ENCODE assay signal across 16 cellular contexts in the genomic region with DNA sequence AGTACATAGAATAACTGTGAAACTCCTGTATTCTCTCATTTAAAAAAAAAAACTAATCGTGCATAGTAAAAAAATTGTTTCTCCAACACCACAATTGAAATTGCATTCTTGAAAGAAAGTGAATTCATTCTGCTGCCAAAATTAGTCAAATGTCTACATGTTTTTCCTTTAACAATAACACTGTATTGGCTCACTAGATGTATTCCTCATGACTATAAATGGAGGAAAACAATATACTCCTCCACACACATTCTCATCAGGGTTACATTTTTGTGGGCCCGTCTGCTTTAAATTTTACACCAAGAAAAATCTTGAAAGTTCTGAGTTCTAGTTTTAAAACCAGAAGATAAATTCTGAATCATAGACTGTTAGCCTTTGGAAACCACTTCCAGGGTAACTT.
DNase-seq lines count a peak whose midpoint lies in the region; ATAC-seq and TF ChIP-seq lines count a peak whose summit lies in the region.
"Had no signal": no experiment of that assay in that cellular context is flagged by ENCODE, and none has a peak within 500 bp of the region (broad histone marks: within the 10 kb centered on the region; RNA-seq: fewer than 3 reads in every experiment).

No MANE protein-coding gene starts in this region.

- H3K4ac ChIP-seq in H9 (ENCODE audit: low read depth, low read length), result no peak overlapping the region

- WGBS in GM23248 (ENCODE audit: low coverage in 1 of 2, low lambda C conversion rate in 2 of 2, missing lambda C conversion rate in 2 of 2), 2 experiments, result 71 to 75% methylated on average over 2 of the region's 2 CpGs
- no CpG with 5 or more reads among the region's 2 CpGs for WGBS in H9 (ENCODE audit: extremely low coverage, insufficient read length, low lambda C conversion rate)

- H3K36me3 Mint-ChIP-seq in H9 (ENCODE audit: insufficient read depth in 1 of 3, low read depth in 3 of 3) (no peaks in the 10 kb centered on the region), WTC11 (no peaks in the 10 kb centered on the region)

- POLR2A ChIA-PET in WTC11 (lab: Charles Lee), result no interaction called here

- H3F3A ChIP-seq in GM23248 (ENCODE audit: insufficient read depth), result no peaks in the 10 kb centered on the region

- H3K4me3 ChIP-seq in GM23248 (no peak overlapping the region), cardiac fibroblast (replicated peaks in 1 of 2; ENCODE audit: low read depth in 2 of 2, low read length in 2 of 2) (no peak overlapping the region), fibroblast of pulmonary artery (replicated peaks; ENCODE audit: low read depth, low read length) (no peak overlapping the region), WERI-Rb-1 (ENCODE audit: low read depth, low read length) (no peak overlapping the region)
- H3K4me3 ChIP-seq: GM23338, HAP-1 had no signal

- CTCF ChIA-PET in WTC11 (lab: Charles Lee), result no interaction called here

- H3K9ac ChIP-seq in GM23248 (no peak overlapping the region), H9 (ENCODE audit: extremely low read depth, insufficient read length, low read length) (no peak overlapping the region)

- H3K27me3 Mint-ChIP-seq in H9 (ENCODE audit: low read depth) (peaks cover 22% of the 10 kb centered on the region), WTC11 (ENCODE audit: low read depth) (peaks cover 36% of the 10 kb centered on the region)
- H3K27me3 Mint-ChIP-seq: CD4-positive, alpha-beta memory T cell had no signal

- H4K8ac ChIP-seq in H9 (replicated peaks; ENCODE audit: insufficient read length, low read depth, low read length), result no peak overlapping the region

- H2AK5ac ChIP-seq in H9 (ENCODE audit: insufficient read length, low read length), result no peak overlapping the region

- H2BK120ac ChIP-seq in H9 (ENCODE audit: low read depth, low read length, poor library complexity, severe bottlenecking), result no peak overlapping the region

- H3K27ac ChIP-seq in GM23248, result no peak overlapping the region
- H3K27ac ChIP-seq in H9 (ENCODE audit: insufficient read length, low read depth, low read length), result no peak overlapping the region
- no peak overlapping the region for H3K27ac ChIP-seq in WERI-Rb-1
- H3K27ac ChIP-seq: C4-2B had no signal

- H3K9me3 ChIP-seq in GM23248 (ENCODE audit: low read depth), result no peaks in the 10 kb centered on the region
- H3K9me3 ChIP-seq in H9 (ENCODE audit: control insufficient read depth, low read depth, low read length), result no peaks in the 10 kb centered on the region
- H3K9me3 ChIP-seq in WERI-Rb-1 (ENCODE audit: severe bottlenecking), result no peaks in the 10 kb centered on the region
- H3K9me3 ChIP-seq: BE2C, HAP-1 had no signal

- DNase-seq in GM23248, result peak; percentile 31
- DNase-seq in cardiac fibroblast (ENCODE audit: low read depth in 2 of 2), result peak; percentile 12 to 48
- DNase-seq in fibroblast of pulmonary artery (ENCODE audit: low read depth), result peak; percentile 40
- no peak for DNase-seq in H9
- no peak for DNase-seq in WTC11 (ENCODE audit: low spot score)
- no peak for DNase-seq in WERI-Rb-1
- DNase-seq: BE2C; CD4-positive, alpha-beta memory T cell; DMS153; DMS79 treated with DMSO at 0.1 percent for 48 hours; GDM1 had no signal

- no peak overlapping the region for H3K4me3 Mint-ChIP-seq in H9
- H3K4me3 Mint-ChIP-seq in WTC11, result no peak overlapping the region
- H3K4me3 Mint-ChIP-seq: CD4-positive, alpha-beta memory T cell; GM23338 had no signal

- no peak overlapping the region for H2BK5ac ChIP-seq in H9 (ENCODE audit: insufficient read length, low read length)

- H3K36me3 ChIP-seq in GM23248 (ENCODE audit: low read depth) (no peaks in the 10 kb centered on the region), WERI-Rb-1 (no peaks in the 10 kb centered on the region)
- H3K36me3 ChIP-seq: BE2C, HAP-1 had no signal

- H3K4me1 Mint-ChIP-seq in H9 (peaks cover 3 to 5% of the 10 kb centered on the region in 2 experiments; a peak in 1 of 4 replicates), WTC11 (peaks cover 8% of the 10 kb centered on the region)

- TF ChIP-seq CTCF in cardiac fibroblast (IDR thresholded peaks at IDR 0.05; ENCODE audit: low read depth, low read length), result no peak
- TF ChIP-seq CTCF in fibroblast of pulmonary artery (IDR thresholded peaks at IDR 0.05; ENCODE audit: low read length, missing control alignments), result no peak
- TF ChIP-seq CTCF in H9 (conservative IDR thresholded peaks at IDR 0.05), result no peak
- TF ChIP-seq CTCF in WTC11 (IDR thresholded peaks at IDR 0.05), result no peak
- no peak for TF ChIP-seq CTCF in WERI-Rb-1 (IDR thresholded peaks at IDR 0.05; ENCODE audit: low read depth, low read length)

- H3K9me3 Mint-ChIP-seq in H9 (no peaks in the 10 kb centered on the region), WTC11 (no peaks in the 10 kb centered on the region)
- H3K9me3 Mint-ChIP-seq: GM23338 had no signal

- ATAC-seq in HG03439 (IDR thresholded peaks at IDR 0.05; ENCODE audit: unreplicated experiment) (no peak), WTC11 (no peak)
- ATAC-seq: GM23338, HepG2 had no signal

- no peak overlapping the region for H3K23ac ChIP-seq in H9 (ENCODE audit: insufficient read length, low read depth, low read length)

- H2BK12ac ChIP-seq in H9 (ENCODE audit: insufficient read length, low read depth, low read length), result no peak overlapping the region

- H3K27ac Mint-ChIP-seq in H9 (no peak overlapping the region), WTC11 (no peak overlapping the region)
- H3K27ac Mint-ChIP-seq: CD4-positive, alpha-beta memory T cell; GM23338 had no signal

- no peak overlapping the region for H4K91ac ChIP-seq in H9 (ENCODE audit: insufficient read length, low read depth, low read length)

- no peak overlapping the region for H4K5ac ChIP-seq in H9 (ENCODE audit: insufficient read length, low read depth, low read length)

- H3K27me3 ChIP-seq in GM23248 (replicated peaks; ENCODE audit: insufficient read depth) (no peaks in the 10 kb centered on the region), H9 (ENCODE audit: insufficient read depth, low read length) (peaks cover 2% of the 10 kb centered on the region; the same call in 1 of the 2 replicates), WERI-Rb-1 (ENCODE audit: insufficient read depth, low read depth, severe bottlenecking) (no peaks in the 10 kb centered on the region)
- H3K27me3 ChIP-seq: BE2C had no signal

- no peaks in the 10 kb centered on the region for H4K20me1 ChIP-seq in GM23248 (ENCODE audit: insufficient read depth)
- no peaks in the 10 kb centered on the region for H4K20me1 ChIP-seq in H9 (ENCODE audit: control insufficient read depth, insufficient read depth, insufficient read length)

- H3K56ac ChIP-seq in H9 (ENCODE audit: insufficient read length, low read depth, low read length), result no peak overlapping the region

- H2BK20ac ChIP-seq in H9 (ENCODE audit: low read depth, low read length, poor library complexity, severe bottlenecking), result no peak overlapping the region

- no peak overlapping the region for H2BK15ac ChIP-seq in H9 (ENCODE audit: low read depth, low read length)

- in situ Hi-C loops in GM23248 (cut with MboI), result no loop called here

- H3K79me2 ChIP-seq in GM23248 (ENCODE audit: insufficient read depth) (peaks cover 33% of the 10 kb centered on the region; the same call in 1 of the 2 replicates), H9 (ENCODE audit: insufficient read depth, low read length) (no peaks in the 10 kb centered on the region)

- H3K18ac ChIP-seq in H9 (ENCODE audit: insufficient read length, low read depth, low read length), result no peak overlapping the region

- no peaks in the 10 kb centered on the region for H3K23me2 ChIP-seq in H9 (ENCODE audit: insufficient read length, low read depth, low read length, poor library complexity, severe bottlenecking)

- H2AFZ ChIP-seq in GM23248, result no peak overlapping the region
- H2AFZ ChIP-seq in H9 (ENCODE audit: low read length), result no peak overlapping the region
- H2AFZ ChIP-seq: GM23338 had no signal

- H3K4me1 ChIP-seq in GM23248 (ENCODE audit: insufficient read depth) (peaks cover 11% of the 10 kb centered on the region; the same call in 1 of the 2 replicates), H9 (ENCODE audit: insufficient read depth, low read length) (no peaks in the 10 kb centered on the region)
- H3K4me1 ChIP-seq: HAP-1 had no signal

- no peak overlapping the region for H3K4me2 ChIP-seq in GM23248 (ENCODE audit: unreplicated experiment)
- no peak overlapping the region for H3K4me2 ChIP-seq in H9 (ENCODE audit: insufficient read depth, insufficient read length, low read length)
- H3K4me2 ChIP-seq: GM23338 had no signal

- H3T11ph ChIP-seq in H9 (ENCODE audit: low read length), result no peak overlapping the region

- H3K79me1 ChIP-seq in H9 (ENCODE audit: insufficient read depth, low read depth, low read length, poor library complexity, severe bottlenecking), result no peaks in the 10 kb centered on the region

- H3K14ac ChIP-seq in H9 (ENCODE audit: insufficient read depth, low read length), result no peak overlapping the region

- no peaks in the 10 kb centered on the region for H3K9me2 ChIP-seq in GM23248 (ENCODE audit: insufficient read depth)

TF ChIP-seq in WTC11, 78 proteins besides CTCF, POLR2A, EP300 and RAD21 (continues in another document):
- TF ChIP-seq, protein P1, sequence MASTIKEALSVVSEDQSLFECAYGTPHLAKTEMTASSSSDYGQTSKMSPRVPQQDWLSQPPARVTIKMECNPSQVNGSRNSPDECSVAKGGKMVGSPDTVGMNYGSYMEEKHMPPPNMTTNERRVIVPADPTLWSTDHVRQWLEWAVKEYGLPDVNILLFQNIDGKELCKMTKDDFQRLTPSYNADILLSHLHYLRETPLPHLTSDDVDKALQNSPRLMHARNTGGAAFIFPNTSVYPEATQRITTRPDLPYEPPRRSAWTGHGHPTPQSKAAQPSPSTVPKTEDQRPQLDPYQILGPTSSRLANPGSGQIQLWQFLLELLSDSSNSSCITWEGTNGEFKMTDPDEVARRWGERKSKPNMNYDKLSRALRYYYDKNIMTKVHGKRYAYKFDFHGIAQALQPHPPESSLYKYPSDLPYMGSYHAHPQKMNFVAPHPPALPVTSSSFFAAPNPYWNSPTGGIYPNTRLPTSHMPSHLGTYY (CRISPR knock-in tag; IDR thresholded peaks at IDR 0.05), result no peak
- TF ChIP-seq MXD4 (CRISPR knock-in tag; IDR thresholded peaks at IDR 0.05; ENCODE audit: borderline replicate concordance), result no peak
- TF ChIP-seq NFE2L1 (CRISPR knock-in tag; IDR thresholded peaks at IDR 0.05), result no peak
- no peak for TF ChIP-seq CBFB (CRISPR knock-in tag; IDR thresholded peaks at IDR 0.05; ENCODE audit: low read depth)

Comparison
In these comparisons a context has a peak if more than half of its experiments do, and no peak if none do; other contexts are left out.
1. DNase-seq: peak in GM23248 (single experiment), cardiac fibroblast (2 of 2) and fibroblast of pulmonary artery (single experiment); none in H9 (single experiment), WTC11 (single experiment) and WERI-Rb-1 (single experiment).